In genomic region chr12:56633465-56634241, GRCh38 we compare ENCODE assay signal across 8 cellular contexts. TPM values are rescaled to one million over a fixed set of nuclear protein-coding genes. Genes with fewer than 3 reads are reported as not detected.
DNase-seq lines count a peak whose midpoint lies in the region; TF ChIP-seq lines count a peak whose summit lies in the region.

No MANE protein-coding gene starts in this region.

- peaks cover 7% of the 10 kb centered on the region; the same call in 1 of the 2 replicates for H3K4me1 ChIP-seq in SJCRH30
- peaks cover 22% of the 10 kb centered on the region for H3K4me1 ChIP-seq in fibroblast of lung (ENCODE audit: control insufficient read depth, extremely low read depth, insufficient read depth, low read length)

- peaks cover 65% of the 10 kb centered on the region for H3K79me2 ChIP-seq in fibroblast of lung (ENCODE audit: control insufficient read depth, insufficient read depth, low read length)

- H3K9me3 ChIP-seq in SJCRH30 (replicated peaks) (no peaks in the 10 kb centered on the region), fibroblast of lung (ENCODE audit: control insufficient read depth, insufficient read depth, low read depth, low read length) (no peaks in the 10 kb centered on the region)

- H2AFZ ChIP-seq in fibroblast of lung (ENCODE audit: low read length): no peak overlapping the region

- no peaks in the 10 kb centered on the region for H3K27me3 ChIP-seq in SJCRH30
- H3K27me3 ChIP-seq in fibroblast of lung (ENCODE audit: control insufficient read depth, insufficient read depth, low read length): no peaks in the 10 kb centered on the region

- H3K9ac ChIP-seq in fibroblast of lung (ENCODE audit: insufficient read depth, low read length): no peak overlapping the region

- H3K27me3 Mint-ChIP-seq in progenitor cell of endocrine pancreas: no peaks in the 10 kb centered on the region

- H3K27ac ChIP-seq in SJCRH30 (no peak overlapping the region), fibroblast of lung (ENCODE audit: insufficient read depth, low read length) (no peak overlapping the region)

- DNase-seq in SJCRH30: no peak
- DNase-seq in fibroblast of lung (ENCODE audit: low read depth in 2 of 2): no peak
- DNase-seq in progenitor cell of endocrine pancreas (ENCODE audit: low spot score, unreplicated experiment): no peak
- DNase-seq in DMS79 treated with DMSO at 0.1 percent for 48 hours (lab: John Stamatoyannopoulos, UW): no peak
- DNase-seq in hippocampal formation (lab: John Stamatoyannopoulos, UW): no peak
- DNase-seq in stimulated activated CD8-positive, alpha-beta memory T cell treated with anti-CD3 and anti-CD28 coated beads, Interleukin-4, amount 100 ng/mL, for 48 hours: no peak
- no peak for DNase-seq in NCI-H1436 treated with DMSO at 0.1 percent for 48 hours (lab: John Stamatoyannopoulos, UW)

- H4K20me1 ChIP-seq in fibroblast of lung (ENCODE audit: control insufficient read depth, extremely low read depth, insufficient read depth, low read length): no peaks in the 10 kb centered on the region

- peak overlapping the region; percentile 94 for H3K27ac Mint-ChIP-seq in progenitor cell of endocrine pancreas

- H3K36me3 ChIP-seq in SJCRH30 (peaks cover 12% of the 10 kb centered on the region), fibroblast of lung (ENCODE audit: control insufficient read depth, insufficient read depth, low read length) (peaks cover 6% of the 10 kb centered on the region)

- peak overlapping the region; percentile 84 for H3K4me3 Mint-ChIP-seq in progenitor cell of endocrine pancreas (ENCODE audit: low read depth)

- peaks cover 7% of the 10 kb centered on the region for H3K36me3 Mint-ChIP-seq in progenitor cell of endocrine pancreas (ENCODE audit: insufficient read depth)

- H3K9me3 Mint-ChIP-seq in progenitor cell of endocrine pancreas (ENCODE audit: low read depth): no peaks in the 10 kb centered on the region

- peaks cover 61% of the 10 kb centered on the region for H3K4me1 Mint-ChIP-seq in progenitor cell of endocrine pancreas (ENCODE audit: low read depth)

- H3K4me3 ChIP-seq in GM08714 (ENCODE audit: low read length) (peak overlapping the region; percentile 78; the same call in 1 of the 2 replicates), SJCRH30 (peak overlapping the region; percentile 60), fibroblast of lung (replicated peaks in 1 of 4; ENCODE audit: control extremely low read depth in 1 of 4, insufficient read depth in 1 of 4, low read depth in 3 of 4, low read length in 4 of 4) (peak overlapping the region; percentile 69 to 81 (median 76))

- TF ChIP-seq CTCF in fibroblast of lung (conservative IDR thresholded peaks at IDR 0.05 in 1 of 2, IDR thresholded peaks at IDR 0.05 in 1 of 2; ENCODE audit: low read depth in 1 of 2, low read length in 2 of 2) (no peak), progenitor cell of endocrine pancreas (IDR thresholded peaks at IDR 0.05; ENCODE audit: unreplicated experiment) (no peak)

- H3K4me2 ChIP-seq in fibroblast of lung (ENCODE audit: extremely low read depth, insufficient read depth, low read length): peak overlapping the region; percentile 42

RNA-seq across cellular contexts. Expression of gene BAZ2A, which starts 3.5 kb away (rescaled TPM):
- total RNA-seq in SJCRH30 (2014; rRNA removed; shearing (Covaris generic)): 34.2 and 42.9 TPM in 2 replicates
- total RNA-seq in fibroblast of lung: 15.9 and 32.0 TPM in 2 replicates
- 39.9 and 42.5 TPM in 2 replicates for polyA plus RNA-seq in fibroblast of lung
- polyA plus RNA-seq in fibroblast of lung (2012): 22.9 and 27.4 TPM in 2 replicates
- 168 and 206 TPM in 2 replicates for polyA minus RNA-seq in fibroblast of lung (ENCODE audit: low replicate concordance)
- 128 and 131 TPM in 2 replicates for total RNA-seq in progenitor cell of endocrine pancreas

RNA-seq across cellular contexts. Expression of gene ATP5F1B, which starts 12.1 kb away (rescaled TPM):
- total RNA-seq in SJCRH30 (2014; rRNA removed; shearing (Covaris generic)): 698 and 730 TPM in 2 replicates
- total RNA-seq in fibroblast of lung: 376 and 613 TPM in 2 replicates
- polyA plus RNA-seq in fibroblast of lung: 965 and 1,111 TPM in 2 replicates
- polyA plus RNA-seq in fibroblast of lung (2012): 731 and 866 TPM in 2 replicates
- 2,174 and 2,617 TPM in 2 replicates for polyA minus RNA-seq in fibroblast of lung (ENCODE audit: low replicate concordance)
- 528 and 541 TPM in 2 replicates for total RNA-seq in progenitor cell of endocrine pancreas

RNA-seq across cellular contexts. Expression of gene PTGES3, which starts 54.4 kb away (rescaled TPM):
- total RNA-seq in SJCRH30 (2014; rRNA removed; shearing (Covaris generic)): 238 and 251 TPM in 2 replicates
- total RNA-seq in fibroblast of lung (53.7 and 60.3 TPM in 2 replicates), progenitor cell of endocrine pancreas (231 and 234 TPM in 2 replicates)
- 119 and 149 TPM in 2 replicates for polyA plus RNA-seq in fibroblast of lung
- 145 and 195 TPM in 2 replicates for polyA plus RNA-seq in fibroblast of lung (2012)
- polyA minus RNA-seq in fibroblast of lung (ENCODE audit: low replicate concordance): 4.1 and 6.5 TPM in 2 replicates
